Comparison of ENCODE assay signal across 20 cellular contexts in genomic region chr7:140691368-140692045, GRCh38. TPM values are rescaled to one million over a fixed set of nuclear protein-coding genes. Genes with fewer than 3 reads are reported as not detected.
A peak's percentile ranks its signal among the peaks of the same experiment; 100 is the strongest.
DNase-seq lines count a peak whose midpoint lies in the region; ATAC-seq, FAIRE-seq and TF ChIP-seq lines count a peak whose summit lies in the region.
"Had no signal": no experiment of that assay in that cellular context is flagged by ENCODE, and none has a peak within 500 bp of the region (broad histone marks: within the 10 kb centered on the region; RNA-seq: fewer than 3 reads in every experiment).

No MANE protein-coding gene starts in this region.

- H4K20me1 ChIP-seq in HepG2 (ENCODE audit: insufficient read depth, low read length) = no peaks in the 10 kb centered on the region
- H4K20me1 ChIP-seq: BLaER1 had no signal

- H3K79me2 ChIP-seq in HepG2 (ENCODE audit: insufficient read depth, low read length) = no peaks in the 10 kb centered on the region

- ATAC-seq in stimulated activated naive CD8-positive, alpha-beta T cell treated with anti-CD3 and anti-CD28 coated beads, Interleukin-15, Interleukin-2, amounts not matched to agents 100 U/mL and 50 U/mL, for 24 hours = no peak
- ATAC-seq in WTC11 = peak; percentile 78
- peak; percentile 61 for ATAC-seq in HepG2
- no peak for ATAC-seq in HG02973 (IDR thresholded peaks at IDR 0.05; ENCODE audit: unreplicated experiment)

- WGBS in HepG2 (ENCODE audit: low lambda C conversion rate) = 96% methylated on average over 12 of the region's 12 CpGs

- H3K27ac ChIP-seq in HepG2 (ENCODE audit: extremely low read length, insufficient read depth, low read length) = no peak overlapping the region
- H3K27ac ChIP-seq: BLaER1, PC-9, SK-N-MC had no signal

- CTCF ChIA-PET in WTC11 (lab: Charles Lee) = interaction anchor here (0.7 to 1.5 kb wide), 5 partner anchors 11 to 53 kb away, joined by 3 to 6 read pairs (median 3); no protein-coding TSS in a partner anchor
- CTCF ChIA-PET in HepG2 (lab: Yijun Ruan, JAX; ENCODE audit: low intra/inter-chr PET ratio, low total read pairs) = no interaction called here

- H3K9me3 ChIP-seq in HepG2 (ENCODE audit: low read length) = no peaks in the 10 kb centered on the region
- H3K9me3 ChIP-seq: BLaER1 had no signal

- H3K27ac Mint-ChIP-seq in stimulated activated naive CD8-positive, alpha-beta T cell treated with anti-CD3 and anti-CD28 coated beads, Interleukin-15, Interleukin-2, amounts not matched to agents 100 ng/mL and 50 ng/mL, for 24 hours = peak overlapping the region; percentile 52
- H3K27ac Mint-ChIP-seq in WTC11 = no peak overlapping the region

- peaks cover 12% of the 10 kb centered on the region for H3K4me1 ChIP-seq in HepG2 (ENCODE audit: insufficient read depth, low read length)

- no peak for TF ChIP-seq CTCF in WTC11 (IDR thresholded peaks at IDR 0.05)
- peak; percentile 22; the same call in 1 of the 2 replicates for TF ChIP-seq CTCF in HepG2 (CRISPR knock-in tag; IDR thresholded peaks at IDR 0.05)

- H3K9me3 Mint-ChIP-seq in stimulated activated naive CD8-positive, alpha-beta T cell treated with anti-CD3 and anti-CD28 coated beads, Interleukin-15, Interleukin-2, amounts not matched to agents 100 ng/mL and 50 ng/mL, for 24 hours = no peaks in the 10 kb centered on the region
- no peaks in the 10 kb centered on the region for H3K9me3 Mint-ChIP-seq in WTC11
- H3K9me3 Mint-ChIP-seq: CD8-positive, alpha-beta memory T cell had no signal

- POLR2A ChIA-PET in WTC11 (lab: Charles Lee) = no interaction called here
- POLR2A ChIA-PET in HepG2 (lab: Yijun Ruan, JAX) = no interaction called here

- no peak for TF ChIP-seq RAD21 in HepG2 (CRISPR knock-in tag; IDR thresholded peaks at IDR 0.05)

- no peaks in the 10 kb centered on the region for H3K27me3 ChIP-seq in HepG2 (ENCODE audit: control insufficient read depth in 1 of 2, insufficient read depth in 2 of 2, low read length in 2 of 2)
- H3K27me3 ChIP-seq: BLaER1 had no signal

- TF ChIP-seq EP300 in HepG2 (IDR thresholded peaks at IDR 0.05; ENCODE audit: low read depth in 2 of 2, low read length in 2 of 2) = no peak
- TF ChIP-seq EP300 in HepG2 (CRISPR knock-in tag; IDR thresholded peaks at IDR 0.05; ENCODE audit: borderline replicate concordance) = no peak

- H3K9ac ChIP-seq in HepG2 (ENCODE audit: insufficient read depth, low read depth, low read length) = no peak overlapping the region
- H3K9ac ChIP-seq: BLaER1 had no signal

- BruUV-seq in HepG2 (replicated peaks; lab: Mats Ljungman, UMichigan) = no TSS peak

- no peak overlapping the region for H3K4me2 ChIP-seq in HepG2 (ENCODE audit: low read depth, low read length)
- H3K4me2 ChIP-seq: BLaER1, PC-9 had no signal

- FAIRE-seq in HepG2 (lab: Jason Lieb, UNC) = no peak
- FAIRE-seq: GM18507, HTR-8/SVneo had no signal

- H3K27me3 Mint-ChIP-seq in stimulated activated naive CD8-positive, alpha-beta T cell treated with anti-CD3 and anti-CD28 coated beads, Interleukin-15, Interleukin-2, amounts not matched to agents 100 ng/mL and 50 ng/mL, for 24 hours = no peaks in the 10 kb centered on the region
- no peaks in the 10 kb centered on the region for H3K27me3 Mint-ChIP-seq in WTC11 (ENCODE audit: low read depth)
- H3K27me3 Mint-ChIP-seq: CD8-positive, alpha-beta memory T cell had no signal

- H3K36me3 ChIP-seq in HepG2 (replicated peaks in 1 of 2; ENCODE audit: control insufficient read depth in 1 of 2, insufficient read depth in 2 of 2, low read length in 2 of 2) = peaks cover 2 to 13% of the 10 kb centered on the region in 2 experiments; a peak in 3 of 5 replicates

- no peak for TF ChIP-seq POLR2A in HepG2 (IDR thresholded peaks at IDR 0.05; ENCODE audit: insufficient read depth in 1 of 2, low read depth in 2 of 2, low read length in 2 of 2)

- intact Hi-C loops in HepG2 (cut with micrococcal nuclease; ENCODE audit: unreplicated experiment) = no loop called here

- H3K4me1 Mint-ChIP-seq in stimulated activated naive CD8-positive, alpha-beta T cell treated with anti-CD3 and anti-CD28 coated beads, Interleukin-15, Interleukin-2, amounts not matched to agents 100 ng/mL and 50 ng/mL, for 24 hours (ENCODE audit: low read depth) = peaks cover 18% of the 10 kb centered on the region
- H3K4me1 Mint-ChIP-seq in WTC11 = peaks cover 8% of the 10 kb centered on the region

- in situ Hi-C loops in HepG2 (cut with HindIII; ENCODE audit: extremely low pct_ligation_motif_present, low pct_unique_long_range_greater_than_20kb) = loop anchor here (25.0 kb wide), 1 partner anchor 321 kb away; the partner anchor contains the start of gene MRPS33

- H3K4me3 Mint-ChIP-seq in stimulated activated naive CD8-positive, alpha-beta T cell treated with anti-CD3 and anti-CD28 coated beads, Interleukin-15, Interleukin-2, amounts not matched to agents 100 ng/mL and 50 ng/mL, for 24 hours = no peak overlapping the region
- no peak overlapping the region for H3K4me3 Mint-ChIP-seq in WTC11
- H3K4me3 Mint-ChIP-seq: CD8-positive, alpha-beta memory T cell had no signal

- no peak overlapping the region for H3K4me3 ChIP-seq in HepG2 (replicated peaks in 1 of 3; ENCODE audit: insufficient read depth in 1 of 3, low read depth in 2 of 3, low read length in 3 of 3)
- H3K4me3 ChIP-seq: BLaER1, PC-9, SK-N-MC had no signal

- DNase-seq in stimulated activated naive CD8-positive, alpha-beta T cell treated with anti-CD3 and anti-CD28 coated beads, Interleukin-15, Interleukin-2, amounts not matched to agents 100 U/mL and 50 U/mL, for 24 hours = no peak
- DNase-seq in WTC11 (ENCODE audit: low spot score) (peak; percentile 46), HepG2 (ENCODE audit: low spot score) (no peak), HuH-7.5 (ENCODE audit: low spot score) (no peak)
- no peak for DNase-seq in stimulated activated CD4-positive, alpha-beta T cell treated with anti-CD3 and anti-CD28 coated beads, Interleukin-4, amount 100 ng/mL, for 4 hours
- DNase-seq: CD8-positive, alpha-beta memory T cell; DMS153; HCEC 1CT; KBM-7; NCI-H1048; NCI-H1694; NCI-H2107; NCI-H69; PC-9 had no signal

- H3K36me3 Mint-ChIP-seq in stimulated activated naive CD8-positive, alpha-beta T cell treated with anti-CD3 and anti-CD28 coated beads, Interleukin-15, Interleukin-2, amounts not matched to agents 100 ng/mL and 50 ng/mL, for 24 hours (ENCODE audit: low read depth) = peaks cover 13% of the 10 kb centered on the region
- no peaks in the 10 kb centered on the region for H3K36me3 Mint-ChIP-seq in WTC11

- H2AFZ ChIP-seq in HepG2 (ENCODE audit: low read length) = no peak overlapping the region
- H2AFZ ChIP-seq: PC-9 had no signal

RNA-seq across cellular contexts. Expression of gene NDUFB2, which starts 5.0 kb away (rescaled TPM):
- total RNA-seq in WTC11 (2021) (152 to 170 TPM (median 162 TPM) in 3 replicates), HepG2 (2016; rRNA removed; fragmentation: Illumina TruSeq; extraction: Trizol) (221 and 276 TPM in 2 replicates)
- total RNA-seq in HepG2 (2016; cell fraction: cytosol; rRNA removed; fragmentation: Illumina TruSeq; extraction: Trizol; ENCODE audit: low read depth) = 157 and 214 TPM in 2 replicates
- 236 and 320 TPM in 2 replicates for total RNA-seq in HepG2 (2016; cell fraction: insoluble cytoplasmic fraction; rRNA removed; fragmentation: Illumina TruSeq; extraction: Trizol)
- 201 and 247 TPM in 2 replicates for total RNA-seq in HepG2 (2016; cell fraction: membrane; rRNA removed; fragmentation: Illumina TruSeq; extraction: Trizol)
- total RNA-seq in HepG2 (2016; cell fraction: nucleus; rRNA removed; fragmentation: Illumina TruSeq; extraction: Trizol) = 67.5 and 90.6 TPM in 2 replicates
- polyA plus RNA-seq in HepG2 (2011; rRNA removed) = 191 and 206 TPM in 2 replicates
- polyA plus RNA-seq in HepG2 (2011; cell fraction: cytosol; rRNA removed) = 340 and 406 TPM in 2 replicates
- 77.0 and 82.4 TPM in 2 replicates for polyA plus RNA-seq in HepG2 (2011; cell fraction: nucleus; rRNA removed)
- polyA plus RNA-seq in HepG2 (2012) = 92.9 and 110 TPM in 2 replicates
- 164 and 220 TPM in 2 replicates for polyA plus RNA-seq in HepG2 (2016; cell fraction: cytosol; fragmentation: Illumina TruSeq; extraction: Trizol; ENCODE audit: low read depth)
- 232 and 255 TPM in 2 replicates for polyA plus RNA-seq in HepG2 (2016; cell fraction: insoluble cytoplasmic fraction; fragmentation: Illumina TruSeq; extraction: Trizol; ENCODE audit: low read depth)
- 160 and 191 TPM in 2 replicates for polyA plus RNA-seq in HepG2 (2016; cell fraction: membrane; fragmentation: Illumina TruSeq; extraction: Trizol; ENCODE audit: low read depth)
- 139 and 150 TPM in 2 replicates for polyA plus RNA-seq in HepG2 (2016; cell fraction: nucleus; fragmentation: Illumina TruSeq; extraction: Trizol; ENCODE audit: insufficient read depth, low read depth)
- 49.6 and 83.1 TPM in 2 replicates for polyA minus RNA-seq in HepG2 (2011; rRNA and poly(A)+ RNA removed; ENCODE audit: low replicate concordance)
- polyA minus RNA-seq in HepG2 (2011; cell fraction: cytosol; rRNA and poly(A)+ RNA removed) = 18.0 and 25.3 TPM in 2 replicates
- 15.2 and 16.7 TPM in 2 replicates for polyA minus RNA-seq in HepG2 (2011; cell fraction: nucleus; rRNA and poly(A)+ RNA removed)

RNA-seq across cellular contexts. Expression of gene ADCK2, which starts 18.8 kb away (rescaled TPM):
- total RNA-seq in WTC11 (2021) (10.1 to 12.7 TPM (median 12.0 TPM) in 3 replicates), HepG2 (2016; rRNA removed; fragmentation: Illumina TruSeq; extraction: Trizol) (13.0 and 18.8 TPM in 2 replicates)
- 11.3 and 12.9 TPM in 2 replicates for total RNA-seq in HepG2 (2016; cell fraction: cytosol; rRNA removed; fragmentation: Illumina TruSeq; extraction: Trizol; ENCODE audit: low read depth)
- total RNA-seq in HepG2 (2016; cell fraction: insoluble cytoplasmic fraction; rRNA removed; fragmentation: Illumina TruSeq; extraction: Trizol) = 12.9 and 17.0 TPM in 2 replicates
- 21.8 and 27.4 TPM in 2 replicates for total RNA-seq in HepG2 (2016; cell fraction: membrane; rRNA removed; fragmentation: Illumina TruSeq; extraction: Trizol)
- total RNA-seq in HepG2 (2016; cell fraction: nucleus; rRNA removed; fragmentation: Illumina TruSeq; extraction: Trizol) = 9.9 and 12.3 TPM in 2 replicates
- polyA plus RNA-seq in HepG2 (2011; rRNA removed) = 8.6 and 11.0 TPM in 2 replicates
- 9.4 and 11.4 TPM in 2 replicates for polyA plus RNA-seq in HepG2 (2011; cell fraction: cytosol; rRNA removed)
- polyA plus RNA-seq in HepG2 (2011; cell fraction: nucleus; rRNA removed) = 6.0 and 7.4 TPM in 2 replicates
- 9.1 and 12.8 TPM in 2 replicates for polyA plus RNA-seq in HepG2 (2012)
- polyA plus RNA-seq in HepG2 (2016; cell fraction: cytosol; fragmentation: Illumina TruSeq; extraction: Trizol; ENCODE audit: low read depth) = 8.4 and 11.6 TPM in 2 replicates
- polyA plus RNA-seq in HepG2 (2016; cell fraction: insoluble cytoplasmic fraction; fragmentation: Illumina TruSeq; extraction: Trizol; ENCODE audit: low read depth) = 12.7 and 13.0 TPM in 2 replicates
- polyA plus RNA-seq in HepG2 (2016; cell fraction: membrane; fragmentation: Illumina TruSeq; extraction: Trizol; ENCODE audit: low read depth) = 14.0 and 16.5 TPM in 2 replicates
- 12.7 and 15.1 TPM in 2 replicates for polyA plus RNA-seq in HepG2 (2016; cell fraction: nucleus; fragmentation: Illumina TruSeq; extraction: Trizol; ENCODE audit: insufficient read depth, low read depth)
- 16.6 and 21.9 TPM in 2 replicates for polyA minus RNA-seq in HepG2 (2011; rRNA and poly(A)+ RNA removed; ENCODE audit: low replicate concordance)
- polyA minus RNA-seq in HepG2 (2011; cell fraction: cytosol; rRNA and poly(A)+ RNA removed) = 6.9 and 9.1 TPM in 2 replicates
- 5.5 and 6.8 TPM in 2 replicates for polyA minus RNA-seq in HepG2 (2011; cell fraction: nucleus; rRNA and poly(A)+ RNA removed)

RNA-seq across cellular contexts. Expression of gene DENND2A, which starts 50.9 kb away (rescaled TPM):
- total RNA-seq in WTC11 (2021) (10.0 to 13.6 TPM (median 12.7 TPM) in 3 replicates), HepG2 (2016; rRNA removed; fragmentation: Illumina TruSeq; extraction: Trizol) (not detected in 2 replicates)
- total RNA-seq in HepG2 (2016; cell fraction: cytosol; rRNA removed; fragmentation: Illumina TruSeq; extraction: Trizol; ENCODE audit: low read depth) = 0.09 and 0.10 TPM in 2 replicates
- total RNA-seq in HepG2 (2016; cell fraction: insoluble cytoplasmic fraction; rRNA removed; fragmentation: Illumina TruSeq; extraction: Trizol) = not detected in 2 replicates
- not detected in 2 replicates for total RNA-seq in HepG2 (2016; cell fraction: membrane; rRNA removed; fragmentation: Illumina TruSeq; extraction: Trizol)
- not detected in 2 replicates for total RNA-seq in HepG2 (2016; cell fraction: nucleus; rRNA removed; fragmentation: Illumina TruSeq; extraction: Trizol)
- polyA plus RNA-seq in HepG2 (2011; rRNA removed) = 0.12 TPM in 1 of 2 replicates, not detected in the other
- polyA plus RNA-seq in HepG2 (2011; cell fraction: cytosol; rRNA removed) = 0.05 TPM in 1 of 2 replicates, not detected in the other
- polyA plus RNA-seq in HepG2 (2011; cell fraction: nucleus; rRNA removed) = not detected in 2 replicates
- polyA plus RNA-seq in HepG2 (2012) = 0.04 and 0.13 TPM in 2 replicates
- polyA plus RNA-seq in HepG2 (2016; cell fraction: cytosol; fragmentation: Illumina TruSeq; extraction: Trizol; ENCODE audit: low read depth) = 0.02 TPM in 1 of 2 replicates, not detected in the other
- not detected in 2 replicates for polyA plus RNA-seq in HepG2 (2016; cell fraction: insoluble cytoplasmic fraction; fragmentation: Illumina TruSeq; extraction: Trizol; ENCODE audit: low read depth)
- not detected in 2 replicates for polyA plus RNA-seq in HepG2 (2016; cell fraction: membrane; fragmentation: Illumina TruSeq; extraction: Trizol; ENCODE audit: low read depth)
- not detected in 2 replicates for polyA plus RNA-seq in HepG2 (2016; cell fraction: nucleus; fragmentation: Illumina TruSeq; extraction: Trizol; ENCODE audit: insufficient read depth, low read depth)
- polyA minus RNA-seq in HepG2 (2011; rRNA and poly(A)+ RNA removed; ENCODE audit: low replicate concordance) = not detected in 2 replicates
- not detected in 2 replicates for polyA minus RNA-seq in HepG2 (2011; cell fraction: cytosol; rRNA and poly(A)+ RNA removed)
- not detected in 2 replicates for polyA minus RNA-seq in HepG2 (2011; cell fraction: nucleus; rRNA and poly(A)+ RNA removed)
- total RNA-seq: CD8-positive, alpha-beta memory T cell had no signal
- polyA plus RNA-seq: CD8-positive, alpha-beta memory T cell had no signal

Comparison
In these comparisons a context has a peak if more than half of its experiments do, and no peak if none do; other contexts are left out.
1. ATAC-seq: peak in WTC11 (single experiment) and HepG2 (single experiment); none in stimulated activated naive CD8-positive, alpha-beta T cell treated with anti-CD3 and anti-CD28 coated beads, Interleukin-15, Interleukin-2, amounts not matched to agents 100 U/mL and 50 U/mL, for 24 hours (single experiment) and HG02973 (single experiment).